In genomic region chr3:120597445-120598049, GRCh38 we compare ENCODE assay signal across 8 cellular contexts. TPM values are rescaled to one million over a fixed set of nuclear protein-coding genes. Genes with fewer than 3 reads are reported as not detected.
DNase-seq lines count a peak whose midpoint lies in the region; ATAC-seq and TF ChIP-seq lines count a peak whose summit lies in the region.

No MANE protein-coding gene starts in this region.

- intact Hi-C loops in Caco-2 (cut with micrococcal nuclease; ENCODE audit: unreplicated experiment) = loop anchor here (2.0 kb wide), 1 partner anchor 145 kb away; the partner anchor contains the start of genes GTF2E1 and RABL3
- intact Hi-C loops in transverse colon (cut with DNase I; ENCODE audit: low total_unique reads) = no loop called here

- TF ChIP-seq CTCF in Caco-2 (IDR thresholded peaks at IDR 0.05; ENCODE audit: insufficient read depth in 1 of 2, low read depth in 1 of 2, low read length in 1 of 2, severe bottlenecking in 1 of 2, unreplicated experiment in 1 of 2) (no peak), fibroblast of pulmonary artery (IDR thresholded peaks at IDR 0.05; ENCODE audit: low read length, missing control alignments) (no peak), transverse colon (IDR thresholded peaks at IDR 0.05) (no peak)

- CTCF ChIA-PET in Caco-2 (lab: Charles Lee) = no interaction called here

- peaks cover 19% of the 10 kb centered on the region for H3K36me3 Mint-ChIP-seq in Caco-2 (ENCODE audit: insufficient read depth, unreplicated experiment)

- H3K4me3 Mint-ChIP-seq in Caco-2 (ENCODE audit: unreplicated experiment) = peak overlapping the region; percentile 87

- DNase-seq in Caco-2 = no peak
- no peak for DNase-seq in fibroblast of pulmonary artery (ENCODE audit: low read depth)
- no peak for DNase-seq in transverse colon
- no peak for DNase-seq in NCI-H526 (lab: John Stamatoyannopoulos, UW)
- no peak for DNase-seq in NCI-H524 treated with DMSO at 0.1 percent for 48 hours (lab: John Stamatoyannopoulos, UW)
- no peak for DNase-seq in NCI-H187 treated with DMSO at 0.1 percent for 48 hours (lab: John Stamatoyannopoulos, UW)

- H3K9me3 ChIP-seq in Caco-2 (no peaks in the 10 kb centered on the region), HUES6 (ENCODE audit: control insufficient read depth, insufficient read depth, low read depth, low read length) (no peaks in the 10 kb centered on the region), transverse colon (no peaks in the 10 kb centered on the region)

- 8 to 31% methylated on average over 1 of the region's 1 CpG for WGBS in transverse colon (ENCODE audit: low coverage in 1 of 2), 2 donors

- peak; percentile 17 for ATAC-seq in GM19468 (IDR thresholded peaks at IDR 0.05; ENCODE audit: extremely low read depth, unreplicated experiment)

- H3K4me1 ChIP-seq in Caco-2 (no peaks in the 10 kb centered on the region), HUES6 (ENCODE audit: control insufficient read depth, insufficient read depth, low read length) (0 out of 2 replicates have a peak, but pooled peaks cover 6% of the 10 kb centered on the region), transverse colon (peaks cover 9 to 44% (median 29%) of the 10 kb centered on the region in 4 donors)

- H3K36me3 ChIP-seq in Caco-2 (ENCODE audit: control insufficient read depth, insufficient read depth, low read length) (peaks cover 3% of the 10 kb centered on the region), HUES6 (ENCODE audit: control insufficient read depth, insufficient read depth, low read length) (peaks cover 45% of the 10 kb centered on the region), transverse colon (peaks cover 0 to 22% (median 2%) of the 10 kb centered on the region in 4 donors)

- TF ChIP-seq EP300 in transverse colon (IDR thresholded peaks at IDR 0.05; ENCODE audit: low read depth) = no peak

- no peaks in the 10 kb centered on the region for H3K4me1 Mint-ChIP-seq in Caco-2 (ENCODE audit: low read depth, unreplicated experiment)

- peak overlapping the region; percentile 74; the same call in 1 of the 2 replicates for H3K4me3 ChIP-seq in Caco-2 (ENCODE audit: low read depth, low read length)
- peak overlapping the region; percentile 76 for H3K4me3 ChIP-seq in HUES6 (ENCODE audit: low read depth, low read length)
- peak overlapping the region; percentile 87 for H3K4me3 ChIP-seq in fibroblast of pulmonary artery (replicated peaks; ENCODE audit: low read depth, low read length)
- H3K4me3 ChIP-seq in transverse colon = peak overlapping the region in 3 of 4 donors; percentile 68 to 80 (median 72)

- H3K27me3 Mint-ChIP-seq in Caco-2 (ENCODE audit: insufficient read depth, unreplicated experiment) = peaks cover 5% of the 10 kb centered on the region

- in situ Hi-C loops in transverse colon (cut with MboI; ENCODE audit: low pct_ligation_motif_present in 1 of 4, low pct_unique_long_range_greater_than_20kb in 1 of 4, low sequenced_read_pairs in 3 of 4) = loop anchor here in 1 of 4 donors (25.0 kb wide), 1 partner anchor 140 kb away; the partner anchor contains the start of genes GTF2E1 and RABL3

- TF ChIP-seq POLR2A in transverse colon (IDR thresholded peaks at IDR 0.05) = no peak

- BruUV-seq in Caco-2 (replicated peaks; lab: Mats Ljungman, UMichigan) = no TSS peak

- no peaks in the 10 kb centered on the region for H3K27me3 ChIP-seq in Caco-2 (replicated peaks; ENCODE audit: control insufficient read depth, insufficient read depth, low read length)
- H3K27me3 ChIP-seq in HUES6 (ENCODE audit: control insufficient read depth, insufficient read depth, low read length) = no peaks in the 10 kb centered on the region
- H3K27me3 ChIP-seq in transverse colon = no peaks in the 10 kb centered on the region

- H3K27ac ChIP-seq in HUES6 (ENCODE audit: low read depth, low read length) (no peak overlapping the region), transverse colon (peak overlapping the region; percentile 91 to 94 (median 92))

- no peaks in the 10 kb centered on the region for H3K9me3 Mint-ChIP-seq in Caco-2 (ENCODE audit: unreplicated experiment)

- POLR2A ChIA-PET in Caco-2 (lab: Charles Lee) = interaction anchor here (0.9 to 1.8 kb wide), 2 partner anchors 85 to 145 kb away, joined by 4 to 10 read pairs; partner anchors contain the start of genes GTF2E1 and RABL3

- H3K9ac ChIP-seq in HUES6 (ENCODE audit: low read length) = no peak overlapping the region

- no peak overlapping the region for H3K27ac Mint-ChIP-seq in Caco-2 (ENCODE audit: unreplicated experiment)

RNA-seq across cellular contexts. Expression of gene NDUFB4, which starts 1.4 kb away (rescaled TPM):
- total RNA-seq in Caco-2 (2022) (133 and 136 TPM in 2 replicates), transverse colon (100 to 1,000 TPM in 1 of 4 donors, 10 to 100 TPM in 2, 1 to 10 TPM in 1; 9.6 to 129 (median 63.7) TPM)
